8 cellular contexts compared by ENCODE assay signal in genomic region chrX:85243761-85244410, GRCh38. TPM values are rescaled to one million over a fixed set of nuclear protein-coding genes. Genes with fewer than 3 reads are reported as not detected.
DNase-seq lines count a peak whose midpoint lies in the region; ATAC-seq and TF ChIP-seq lines count a peak whose summit lies in the region.

TSS of gene SATL1 (minus strand) at chrX:85243779. CDS start at chrX:85108968, 134,811 bp downstream.
TSS of gene ZNF711 (plus strand) at chrX:85243991. CDS start at chrX:85247573, 3,582 bp downstream.

- peak within 1 kb of the TSS; percentile 93 for H3K4me3 Mint-ChIP-seq in T-helper 17 cell

- WGBS in lower leg skin, 2 donors: 1 to 37% methylated on average over 35 to 62 of the region's 65 CpGs

- H3K27ac Mint-ChIP-seq in T-helper 17 cell: peak within 1 kb of the TSS; percentile 61

- peak within 1 kb of the TSS; percentile 39 for H3K4me3 ChIP-seq in lower leg skin (ENCODE audit: low read depth, poor library complexity, severe bottlenecking)

- no peaks in the 10 kb centered on the region for H3K36me3 Mint-ChIP-seq in T-helper 17 cell (ENCODE audit: low read depth)

- H3K4me1 Mint-ChIP-seq in T-helper 17 cell: peaks cover 14% of the 10 kb centered on the region

- DNase-seq in DMS114 treated with DMSO at 0.1 percent for 48 hours (lab: John Stamatoyannopoulos, UW; ENCODE audit: unreplicated experiment): peak; percentile 56
- DNase-seq in M059J (ENCODE audit: low read depth): peak; percentile 27
- no peak for DNase-seq in T-helper 17 cell
- DNase-seq in ecto neural progenitor cell (ENCODE audit: low spot score): peak; percentile 76
- DNase-seq in lower leg skin (ENCODE audit: low spot score in 2 of 2): peak; percentile 13 to 85
- peak; percentile 12 for DNase-seq in stimulated activated naive CD8-positive, alpha-beta T cell treated with anti-CD3 and anti-CD28 coated beads, Interleukin-15, Interleukin-2, amounts not matched to agents 100 U/mL and 50 U/mL, for 24 hours
- no peak for DNase-seq in NOMO-1 (lab: John Stamatoyannopoulos, UW; ENCODE audit: unreplicated experiment in 2 of 2)

- H3K27me3 Mint-ChIP-seq in T-helper 17 cell: peaks cover 6% of the 10 kb centered on the region

- ATAC-seq in GM21526 (IDR thresholded peaks at IDR 0.05; ENCODE audit: low FRiP score, unreplicated experiment) (peak; percentile 63), T-helper 17 cell (peak; percentile 60)
- ATAC-seq in stimulated activated naive CD8-positive, alpha-beta T cell treated with anti-CD3 and anti-CD28 coated beads, Interleukin-15, Interleukin-2, amounts not matched to agents 100 U/mL and 50 U/mL, for 24 hours: peak; percentile 55

- H3K9me3 ChIP-seq in T-helper 17 cell (ENCODE audit: control insufficient read depth, low read length, poor library complexity, severe bottlenecking): no peaks in the 10 kb centered on the region

- TF ChIP-seq POLR2A in lower leg skin (IDR thresholded peaks at IDR 0.05): no peak

- no peak for TF ChIP-seq CTCF in lower leg skin (IDR thresholded peaks at IDR 0.05)

- intact Hi-C loops in lower leg skin (cut with DNase I; ENCODE audit: low total_unique reads): no loop called here

RNA-seq across cellular contexts. Expression of gene SATL1, which starts in this region (rescaled TPM):
- not detected in 2 replicates for total RNA-seq in M059J (2014; rRNA removed; shearing (Covaris generic))
- not detected for total RNA-seq in T-helper 17 cell
- total RNA-seq in lower leg skin: under 1 TPM in 1 of 4 donors, not detected in 3; 0.10 TPM

RNA-seq across cellular contexts. Expression of gene ZNF711, which starts in this region (rescaled TPM):
- total RNA-seq in M059J (2014; rRNA removed; shearing (Covaris generic)): 1.4 and 1.6 TPM in 2 replicates
- total RNA-seq in T-helper 17 cell (1 to 10 TPM in 1 of 2 donors, under 1 TPM in 1; 0.70 to 1.8 TPM), lower leg skin (1 to 10 TPM; 1.2 to 3.8 (median 3.3) TPM)

Comparison
In these comparisons a context has a peak if more than half of its experiments do, and no peak if none do; other contexts are left out.
1. DNase-seq: peak in DMS114 treated with DMSO at 0.1 percent for 48 hours (single experiment), M059J (single experiment), ecto neural progenitor cell (single experiment), lower leg skin (2 of 2) and stimulated activated naive CD8-positive, alpha-beta T cell treated with anti-CD3 and anti-CD28 coated beads, Interleukin-15, Interleukin-2, amounts not matched to agents 100 U/mL and 50 U/mL, for 24 hours (single experiment); none in T-helper 17 cell (0 of 3) and NOMO-1 (0 of 2).
2. Peak in every context shown above with its lines, with median percentiles within 50 percentile points of each other: ATAC-seq.